ENCODE assay signal across 1 cellular context in genomic region chr21:39687069-39687468, GRCh38.
TF ChIP-seq lines count a peak whose summit lies in the region.

No MANE protein-coding gene starts in this region.

TF ChIP-seq in WTC11, 78 proteins besides CTCF, POLR2A, EP300 and RAD21 (continued from another document):
- TF ChIP-seq, protein P1, sequence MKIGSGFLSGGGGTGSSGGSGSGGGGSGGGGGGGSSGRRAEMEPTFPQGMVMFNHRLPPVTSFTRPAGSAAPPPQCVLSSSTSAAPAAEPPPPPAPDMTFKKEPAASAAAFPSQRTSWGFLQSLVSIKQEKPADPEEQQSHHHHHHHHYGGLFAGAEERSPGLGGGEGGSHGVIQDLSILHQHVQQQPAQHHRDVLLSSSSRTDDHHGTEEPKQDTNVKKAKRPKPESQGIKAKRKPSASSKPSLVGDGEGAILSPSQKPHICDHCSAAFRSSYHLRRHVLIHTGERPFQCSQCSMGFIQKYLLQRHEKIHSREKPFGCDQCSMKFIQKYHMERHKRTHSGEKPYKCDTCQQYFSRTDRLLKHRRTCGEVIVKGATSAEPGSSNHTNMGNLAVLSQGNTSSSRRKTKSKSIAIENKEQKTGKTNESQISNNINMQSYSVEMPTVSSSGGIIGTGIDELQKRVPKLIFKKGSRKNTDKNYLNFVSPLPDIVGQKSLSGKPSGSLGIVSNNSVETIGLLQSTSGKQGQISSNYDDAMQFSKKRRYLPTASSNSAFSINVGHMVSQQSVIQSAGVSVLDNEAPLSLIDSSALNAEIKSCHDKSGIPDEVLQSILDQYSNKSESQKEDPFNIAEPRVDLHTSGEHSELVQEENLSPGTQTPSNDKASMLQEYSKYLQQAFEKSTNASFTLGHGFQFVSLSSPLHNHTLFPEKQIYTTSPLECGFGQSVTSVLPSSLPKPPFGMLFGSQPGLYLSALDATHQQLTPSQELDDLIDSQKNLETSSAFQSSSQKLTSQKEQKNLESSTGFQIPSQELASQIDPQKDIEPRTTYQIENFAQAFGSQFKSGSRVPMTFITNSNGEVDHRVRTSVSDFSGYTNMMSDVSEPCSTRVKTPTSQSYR (CRISPR knock-in tag; IDR thresholded peaks at IDR 0.05): no peak
- TF ChIP-seq ZNF317 (CRISPR knock-in tag; IDR thresholded peaks at IDR 0.05; ENCODE audit: borderline replicate concordance, low read depth) (no peak), TEAD4 (CRISPR knock-in tag; IDR thresholded peaks at IDR 0.05) (no peak), FOXP1 (CRISPR knock-in tag; IDR thresholded peaks at IDR 0.05; ENCODE audit: borderline replicate concordance) (no peak), ZNF121 (CRISPR knock-in tag; IDR thresholded peaks at IDR 0.05) (no peak), STAT6 (CRISPR knock-in tag; conservative IDR thresholded peaks at IDR 0.05; ENCODE audit: low read depth) (no peak), AR (CRISPR knock-in tag; IDR thresholded peaks at IDR 0.05) (no peak), CBFB (CRISPR knock-in tag; IDR thresholded peaks at IDR 0.05; ENCODE audit: low read depth) (no peak), CREM (CRISPR knock-in tag; IDR thresholded peaks at IDR 0.05) (no peak), ZNF532 (CRISPR knock-in tag; IDR thresholded peaks at IDR 0.05; ENCODE audit: borderline replicate concordance) (no peak), NFATC4 (CRISPR knock-in tag; IDR thresholded peaks at IDR 0.05) (no peak), IRF2 (CRISPR knock-in tag; IDR thresholded peaks at IDR 0.05; ENCODE audit: borderline replicate concordance, low read depth) (no peak), RORB (CRISPR knock-in tag; IDR thresholded peaks at IDR 0.05) (no peak)
- TF ChIP-seq, protein P2, sequence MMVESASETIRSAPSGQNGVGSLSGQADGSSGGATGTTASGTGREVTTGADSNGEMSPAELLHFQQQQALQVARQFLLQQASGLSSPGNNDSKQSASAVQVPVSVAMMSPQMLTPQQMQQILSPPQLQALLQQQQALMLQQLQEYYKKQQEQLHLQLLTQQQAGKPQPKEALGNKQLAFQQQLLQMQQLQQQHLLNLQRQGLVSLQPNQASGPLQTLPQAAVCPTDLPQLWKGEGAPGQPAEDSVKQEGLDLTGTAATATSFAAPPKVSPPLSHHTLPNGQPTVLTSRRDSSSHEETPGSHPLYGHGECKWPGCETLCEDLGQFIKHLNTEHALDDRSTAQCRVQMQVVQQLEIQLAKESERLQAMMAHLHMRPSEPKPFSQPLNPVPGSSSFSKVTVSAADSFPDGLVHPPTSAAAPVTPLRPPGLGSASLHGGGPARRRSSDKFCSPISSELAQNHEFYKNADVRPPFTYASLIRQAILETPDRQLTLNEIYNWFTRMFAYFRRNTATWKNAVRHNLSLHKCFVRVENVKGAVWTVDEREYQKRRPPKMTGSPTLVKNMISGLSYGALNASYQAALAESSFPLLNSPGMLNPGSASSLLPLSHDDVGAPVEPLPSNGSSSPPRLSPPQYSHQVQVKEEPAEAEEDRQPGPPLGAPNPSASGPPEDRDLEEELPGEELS (CRISPR knock-in tag; IDR thresholded peaks at IDR 0.05): no peak
